ENCODE assay signal across 1 cellular context in genomic region chr1:202834771-202835547, GRCh38.
TF ChIP-seq lines count a peak whose summit lies in the region.

No MANE protein-coding gene starts in this region.

TF ChIP-seq in WTC11, 78 proteins besides CTCF, POLR2A, EP300 and RAD21 (continued from another document):
- TF ChIP-seq NFATC4 (CRISPR knock-in tag; IDR thresholded peaks at IDR 0.05) (no peak), GRHL2 (CRISPR knock-in tag; IDR thresholded peaks at IDR 0.05; ENCODE audit: insufficient replicate concordance, severe bottlenecking) (no peak), NR1H2 (CRISPR knock-in tag; IDR thresholded peaks at IDR 0.05) (no peak), ZBTB21 (CRISPR knock-in tag; IDR thresholded peaks at IDR 0.05; ENCODE audit: borderline replicate concordance) (no peak), ELF4 (CRISPR knock-in tag; IDR thresholded peaks at IDR 0.05; ENCODE audit: low read depth) (no peak), PREB (CRISPR knock-in tag; IDR thresholded peaks at IDR 0.05; ENCODE audit: borderline replicate concordance) (no peak), NR2C2 (CRISPR knock-in tag; IDR thresholded peaks at IDR 0.05) (no peak)
